8 cellular contexts compared by ENCODE assay signal in the genomic region with DNA sequence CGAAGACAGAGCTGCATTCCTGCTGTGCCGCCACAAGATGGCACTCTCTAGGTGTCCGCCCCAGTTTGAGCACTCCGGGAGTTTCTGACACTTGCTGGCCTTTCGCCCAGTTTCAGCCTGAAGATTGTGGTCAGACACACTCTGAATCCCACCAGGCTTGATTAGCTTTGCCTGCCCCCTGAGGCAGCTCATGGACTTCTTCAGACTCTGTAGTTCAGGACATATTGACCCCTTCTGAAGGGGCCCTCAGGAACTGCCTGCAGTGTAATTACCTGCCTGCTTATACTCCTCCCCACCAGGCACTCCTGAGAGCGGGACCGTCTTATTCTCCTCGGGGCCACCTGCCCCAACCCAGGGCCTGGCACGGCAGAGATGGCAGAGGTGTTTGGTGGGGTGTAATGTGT. TPM values are rescaled to one million over a fixed set of nuclear protein-coding genes. Genes with fewer than 3 reads are reported as not detected.
DNase-seq lines count a peak whose midpoint lies in the region; ATAC-seq, FAIRE-seq and TF ChIP-seq lines count a peak whose summit lies in the region.

No MANE protein-coding gene starts in this region.

- no peaks in the 10 kb centered on the region for H4K20me1 ChIP-seq in endothelial cell of umbilical vein (replicated peaks; ENCODE audit: control insufficient read depth, extremely low read depth, insufficient read depth, low read length)

- no peaks in the 10 kb centered on the region for H3K4me1 ChIP-seq in endothelial cell of umbilical vein (ENCODE audit: control insufficient read depth, extremely low read depth, insufficient read depth, low read length)

- H3K4me3 Mint-ChIP-seq in stimulated activated naive B cell treated with anti-CD40 and anti-IgM and Interleukin-4, amounts not matched to agents 10 μg/mL and 1 μg/mL and 100 μg/mL, for 72 hours = peak overlapping the region in 1 of 2 donors; percentile 37

- POLR2A ChIA-PET in endothelial cell of umbilical vein (lab: Charles Lee) = no interaction called here

- TF ChIP-seq CTCF in AG09309 (IDR thresholded peaks at IDR 0.05; ENCODE audit: control insufficient read depth, insufficient read depth, low read depth, low read length, missing control alignments) (peak; percentile 91), endothelial cell of umbilical vein (IDR thresholded peaks at IDR 0.05; ENCODE audit: extremely low read depth in 1 of 2, insufficient read depth in 1 of 2, low read depth in 1 of 2, low read length in 2 of 2) (peak; percentile 83 to 92)

- intact Hi-C loops in endothelial cell of umbilical vein (cut with micrococcal nuclease) = loop anchor here (1.0 kb wide), 4 partner anchors 27 to 66 kb away; no protein-coding TSS in a partner anchor

- H3K36me3 Mint-ChIP-seq in stimulated activated naive B cell treated with anti-CD40 and anti-IgM and Interleukin-4, amounts not matched to agents 10 μg/mL and 1 μg/mL and 100 μg/mL, for 72 hours = no peaks in the 10 kb centered on the region

- H3K4me3 ChIP-seq in AG09309 (ENCODE audit: control insufficient read depth, low read depth, low read length) = no peak overlapping the region
- no peak overlapping the region for H3K4me3 ChIP-seq in endothelial cell of umbilical vein (replicated peaks in 1 of 3; ENCODE audit: insufficient read depth in 1 of 3, low read depth in 1 of 3, low read length in 3 of 3)

- peaks cover 6 to 8% of the 10 kb centered on the region in 2 donors for H3K4me1 Mint-ChIP-seq in stimulated activated naive B cell treated with anti-CD40 and anti-IgM and Interleukin-4, amounts not matched to agents 10 μg/mL and 1 μg/mL and 100 μg/mL, for 72 hours

- H3K9me3 Mint-ChIP-seq in stimulated activated naive B cell treated with anti-CD40 and anti-IgM and Interleukin-4, amounts not matched to agents 10 μg/mL and 1 μg/mL and 100 μg/mL, for 72 hours = no peaks in the 10 kb centered on the region

- no peaks in the 10 kb centered on the region for H3K36me3 ChIP-seq in endothelial cell of umbilical vein (ENCODE audit: control insufficient read depth in 2 of 2, extremely low read depth in 1 of 2, insufficient read depth in 2 of 2, low read length in 2 of 2)

- H3K27me3 Mint-ChIP-seq in stimulated activated naive B cell treated with anti-CD40 and anti-IgM and Interleukin-4, amounts not matched to agents 10 μg/mL and 1 μg/mL and 100 μg/mL, for 72 hours = peaks cover 40 to 60% of the 10 kb centered on the region in 2 donors

- FAIRE-seq in endothelial cell of umbilical vein (lab: Jason Lieb, UNC) = peak; percentile 92

- H3K27ac Mint-ChIP-seq in stimulated activated naive B cell treated with anti-CD40 and anti-IgM and Interleukin-4, amounts not matched to agents 10 μg/mL and 1 μg/mL and 100 μg/mL, for 72 hours = peak overlapping the region; percentile 25

- H3K27ac ChIP-seq in endothelial cell of umbilical vein (ENCODE audit: insufficient read depth, low read depth, low read length) = no peak overlapping the region

- DNase-seq in AG09309 (ENCODE audit: low read depth) (peak; percentile 44), NCI-H82 (lab: John Stamatoyannopoulos, UW) (peak; percentile 68), endothelial cell of umbilical vein (ENCODE audit: low read depth, low spot score) (peak; percentile 63), mucosa of gallbladder (ENCODE audit: low spot score) (peak; percentile 76)
- peak; percentile 78 for DNase-seq in activated CD8-positive, alpha-beta memory T cell treated with anti-CD3 and anti-CD28 coated beads for 24 hours
- peak; percentile 31 for DNase-seq in stimulated activated naive B cell treated with anti-CD40 and anti-IgM and Interleukin-4, amounts not matched to agents 10 μg/mL and 1 μg/mL and 100 μg/mL, for 72 hours

- TF ChIP-seq POLR2A in endothelial cell of umbilical vein (IDR thresholded peaks at IDR 0.05; ENCODE audit: low read depth, low read length) = no peak

- H2AFZ ChIP-seq in endothelial cell of umbilical vein (ENCODE audit: low read depth, low read length) = no peak overlapping the region

- H3K9me3 ChIP-seq in endothelial cell of umbilical vein (replicated peaks; ENCODE audit: control insufficient read depth, insufficient read depth, low read length) = no peaks in the 10 kb centered on the region

- CTCF ChIA-PET in endothelial cell of umbilical vein (lab: Charles Lee) = interaction anchor here (0.9 to 12.3 kb wide), 31 partner anchors 8 to 935 kb away, joined by 3 to 528 read pairs (median 5); partner anchors contain the start of gene TUB

- H3K79me2 ChIP-seq in endothelial cell of umbilical vein (ENCODE audit: control insufficient read depth, insufficient read depth, low read length) = no peaks in the 10 kb centered on the region

- H3K9me1 ChIP-seq in endothelial cell of umbilical vein (replicated peaks; ENCODE audit: control insufficient read depth, extremely low read depth, insufficient read depth, low read length) = no peaks in the 10 kb centered on the region

- H3K9ac ChIP-seq in endothelial cell of umbilical vein (replicated peaks; ENCODE audit: extremely low read depth, insufficient read depth, low read length) = no peak overlapping the region

- ATAC-seq in GM18907 (IDR thresholded peaks at IDR 0.05; ENCODE audit: unreplicated experiment) (peak; percentile 80), HG03378 (IDR thresholded peaks at IDR 0.05; ENCODE audit: unreplicated experiment) (peak; percentile 72)
- peak; percentile 79 to 88 for ATAC-seq in stimulated activated naive B cell treated with anti-CD40 and anti-IgM and Interleukin-4, amounts not matched to agents 10 μg/mL and 1 μg/mL and 100 μg/mL, for 72 hours (replicated peaks)

- H3K4me2 ChIP-seq in endothelial cell of umbilical vein (ENCODE audit: insufficient read depth, low read length) = no peak overlapping the region

- H3K27me3 ChIP-seq in endothelial cell of umbilical vein (ENCODE audit: control insufficient read depth in 2 of 2, insufficient read depth in 2 of 2, low read length in 2 of 2) = no peaks in the 10 kb centered on the region

- BruUV-seq in endothelial cell of umbilical vein (replicated peaks; lab: Mats Ljungman, UMichigan) = no TSS peak

- dilution Hi-C loops in endothelial cell of umbilical vein (cut with MboI; ENCODE audit: extremely low pct_ligation_motif_present, low sequenced_read_pairs) = no loop called here

TF ChIP-seq in endothelial cell of umbilical vein, 7 proteins besides CTCF, POLR2A, EP300 and RAD21:
- TF ChIP-seq FOS (IDR thresholded peaks at IDR 0.05; ENCODE audit: borderline replicate concordance, insufficient read depth, low read length) = no peak
- TF ChIP-seq MYC (IDR thresholded peaks at IDR 0.05; ENCODE audit: low read depth, low read length) = no peak
- TF ChIP-seq, protein P1, sequence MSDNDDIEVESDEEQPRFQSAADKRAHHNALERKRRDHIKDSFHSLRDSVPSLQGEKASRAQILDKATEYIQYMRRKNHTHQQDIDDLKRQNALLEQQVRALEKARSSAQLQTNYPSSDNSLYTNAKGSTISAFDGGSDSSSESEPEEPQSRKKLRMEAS (IDR thresholded peaks at IDR 0.05; ENCODE audit: insufficient read depth, insufficient read length) = no peak
- no peak for TF ChIP-seq GATA2 (IDR thresholded peaks at IDR 0.05; ENCODE audit: insufficient read depth, insufficient read length, low read depth, low read length)
- no peak for TF ChIP-seq EZH2 (IDR thresholded peaks at IDR 0.05; ENCODE audit: borderline replicate concordance, low read depth, low read length, severe bottlenecking)
- no peak for TF ChIP-seq JUN (IDR thresholded peaks at IDR 0.05; ENCODE audit: borderline replicate concordance, insufficient read depth, insufficient read length, low read depth)
- TF ChIP-seq POLR2AphosphoS5 (IDR thresholded peaks at IDR 0.05; ENCODE audit: insufficient read depth, low read depth, low read length) = no peak
TF ChIP-seq in endothelial cell of umbilical vein: peak in this region for 0.

RNA-seq across cellular contexts. Expression of gene EIF3F, which starts 46.2 kb away (rescaled TPM):
- total RNA-seq in endothelial cell of umbilical vein (385 and 436 TPM in 2 replicates), mucosa of gallbladder (251 TPM)
- polyA plus RNA-seq in endothelial cell of umbilical vein = 411 and 579 TPM in 2 replicates
- 421 and 457 TPM in 2 replicates for polyA plus RNA-seq in endothelial cell of umbilical vein (2011; cell fraction: cytosol; rRNA removed)
- polyA plus RNA-seq in endothelial cell of umbilical vein (2011; cell fraction: nucleus; rRNA removed) = 197 and 227 TPM in 2 replicates
- polyA plus RNA-seq in endothelial cell of umbilical vein (2012) = 350 and 421 TPM in 2 replicates
- polyA minus RNA-seq in endothelial cell of umbilical vein = 223 and 242 TPM in 2 replicates
- 162 TPM for polyA minus RNA-seq in endothelial cell of umbilical vein (2011; cell fraction: cytosol; rRNA and poly(A)+ RNA removed)
- polyA minus RNA-seq in endothelial cell of umbilical vein (2011; cell fraction: nucleus; rRNA and poly(A)+ RNA removed) = 83.2 and 104 TPM in 2 replicates

RNA-seq across cellular contexts. Expression of gene TUB, which starts 47.7 kb away (rescaled TPM):
- total RNA-seq in endothelial cell of umbilical vein (3.9 and 4.9 TPM in 2 replicates), mucosa of gallbladder (11.3 TPM)
- 2.3 and 2.5 TPM in 2 replicates for polyA plus RNA-seq in endothelial cell of umbilical vein
- polyA plus RNA-seq in endothelial cell of umbilical vein (2011; cell fraction: cytosol; rRNA removed) = 1.8 and 2.2 TPM in 2 replicates
- 7.2 and 8.2 TPM in 2 replicates for polyA plus RNA-seq in endothelial cell of umbilical vein (2011; cell fraction: nucleus; rRNA removed)
- 4.6 and 8.0 TPM in 2 replicates for polyA plus RNA-seq in endothelial cell of umbilical vein (2012)
- 3.3 and 5.3 TPM in 2 replicates for polyA minus RNA-seq in endothelial cell of umbilical vein
- not detected for polyA minus RNA-seq in endothelial cell of umbilical vein (2011; cell fraction: cytosol; rRNA and poly(A)+ RNA removed)
- polyA minus RNA-seq in endothelial cell of umbilical vein (2011; cell fraction: nucleus; rRNA and poly(A)+ RNA removed) = 2.2 and 2.3 TPM in 2 replicates
